11 cellular contexts compared by ENCODE assay signal in genomic region chr2:101063753-101064502, GRCh38.
DNase-seq lines count a peak whose midpoint lies in the region; ATAC-seq, FAIRE-seq and TF ChIP-seq lines count a peak whose summit lies in the region.
"Had no signal": no experiment of that assay in that cellular context is flagged by ENCODE, and none has a peak within 500 bp of the region (broad histone marks: within the 10 kb centered on the region; RNA-seq: fewer than 3 reads in every experiment).

No MANE protein-coding gene starts in this region.

- H3K9me3 ChIP-seq in esophagus (ENCODE audit: control insufficient read depth in 2 of 2, insufficient read depth in 1 of 2, low read depth in 1 of 2, low read length in 1 of 2) (no peaks in the 10 kb centered on the region), pancreas (no peaks in the 10 kb centered on the region), uterus (no peaks in the 10 kb centered on the region)

- TF ChIP-seq CTCF in pancreas (IDR thresholded peaks at IDR 0.05) (no peak), uterus (IDR thresholded peaks at IDR 0.05) (no peak)

- peaks cover 2% of the 10 kb centered on the region in 2 donors for H3K4me1 ChIP-seq in esophagus (ENCODE audit: control insufficient read depth in 2 of 2, insufficient read depth in 2 of 2, low read length in 1 of 2)
- H3K4me1 ChIP-seq in pancreas, result peaks cover 14 to 35% (median 25%) of the 10 kb centered on the region in 3 donors
- no peaks in the 10 kb centered on the region for H3K4me1 ChIP-seq in uterus

- 62 to 74% methylated on average over 3 of the region's 3 CpGs for WGBS in esophagus, 2 donors
- 67 to 75% methylated on average over 3 of the region's 3 CpGs for WGBS in pancreas, 2 donors

- intact Hi-C loops in pancreas (cut with DNase I) (no loop called here), uterus (cut with DNase I; ENCODE audit: low total_unique reads) (no loop called here), head of caudate nucleus (cut with DNase I) (no loop called here)

- ATAC-seq in pancreas (peak in 1 of 4 donors; percentile 7), GM21528 (IDR thresholded peaks at IDR 0.05; ENCODE audit: low FRiP score, unreplicated experiment) (no peak)
- ATAC-seq: natural killer cell treated with Interleukin-12 subunit alpha and Interleukin-12 subunit beta and Interleukin-15 and Interleukin-18, amount 100 ng/mL, for 72 hours had no signal

- TF ChIP-seq POLR2A in uterus (IDR thresholded peaks at IDR 0.05), result no peak

- DNase-seq in Daoy (ENCODE audit: low read depth), result peak; percentile 39
- peak; percentile 56 for DNase-seq in LHCN-M2 (ENCODE audit: low read depth)
- no peak for DNase-seq in pancreas
- DNase-seq in uterus, result no peak
- DNase-seq in NOMO-1 (lab: John Stamatoyannopoulos, UW; ENCODE audit: unreplicated experiment in 2 of 2), result no peak
- no peak for DNase-seq in head of caudate nucleus
- DNase-seq: glutamatergic neuron; NK-92 treated with Interleukin-12 subunit alpha and Interleukin-12 subunit beta, amount 100 ng/mL, for 24 hours had no signal

- H3K27ac ChIP-seq in esophagus (ENCODE audit: low read depth in 2 of 2, low read length in 1 of 2), result peak overlapping the region; percentile 35 to 51
- peak overlapping the region in 3 of 4 donors; percentile 22 to 74 (median 68) for H3K27ac ChIP-seq in pancreas
- peak overlapping the region in 1 of 2 donors; percentile 12 for H3K27ac ChIP-seq in uterus

- H3K36me3 ChIP-seq in esophagus (ENCODE audit: control insufficient read depth in 2 of 2, insufficient read depth in 2 of 2, low read length in 1 of 2), result no peaks in the 10 kb centered on the region
- peaks cover 0 to 2% (median 0%) of the 10 kb centered on the region in 3 donors for H3K36me3 ChIP-seq in pancreas
- H3K36me3 ChIP-seq in uterus, result no peaks in the 10 kb centered on the region

- H3K27me3 ChIP-seq in esophagus (ENCODE audit: control insufficient read depth in 1 of 2, insufficient read depth in 2 of 2, low read length in 2 of 2) (no peaks in the 10 kb centered on the region), pancreas (no peaks in the 10 kb centered on the region), uterus (no peaks in the 10 kb centered on the region)

- no peak for FAIRE-seq in pancreas (lab: Jason Lieb, UNC)

- H3K4me3 ChIP-seq in esophagus (ENCODE audit: low read depth in 1 of 2, low read length in 2 of 2) (no peak overlapping the region), pancreas (no peak overlapping the region), uterus (no peak overlapping the region)

Comparison
In these comparisons a context has a peak if more than half of its experiments do, and no peak if none do; other contexts are left out.
1. DNase-seq: peak in Daoy (single experiment) and LHCN-M2 (single experiment); none in pancreas (0 of 6), uterus (0 of 2), NOMO-1 (0 of 2) and head of caudate nucleus (0 of 42).